1 cellular context compared by ENCODE assay signal in the genomic region with DNA sequence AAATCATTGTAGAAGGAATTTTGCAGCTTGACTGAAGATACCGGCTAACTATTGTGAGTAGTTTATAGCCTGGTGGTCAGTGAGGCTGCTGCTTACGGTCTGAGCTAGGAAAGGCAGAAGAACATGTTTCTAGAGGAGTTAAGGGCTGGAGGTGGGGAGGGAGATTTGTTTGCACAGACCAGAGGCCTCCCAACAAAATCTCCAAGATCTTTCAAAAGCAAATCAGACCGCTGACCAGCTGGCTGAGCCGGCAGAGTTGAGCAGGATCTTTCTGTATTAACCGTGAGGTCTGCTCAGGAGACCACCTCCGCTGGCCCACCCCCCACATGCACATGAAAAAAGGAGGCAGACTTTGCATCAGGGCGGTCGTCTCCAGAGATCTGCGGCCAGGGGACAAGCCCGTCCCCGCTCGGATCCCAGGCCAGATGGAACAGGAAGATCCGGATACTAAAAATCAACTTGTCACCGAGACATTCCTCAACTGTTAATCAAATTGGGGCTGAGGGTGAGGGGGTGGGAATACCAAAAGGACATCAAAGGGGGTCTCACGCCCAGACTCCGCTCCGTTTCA.
TF ChIP-seq lines count a peak whose summit lies in the region.

No MANE protein-coding gene starts in this region.

TF ChIP-seq in GM23338, 12 proteins besides CTCF, POLR2A, EP300 and RAD21 (continued from another document):
- TF ChIP-seq, protein P1, sequence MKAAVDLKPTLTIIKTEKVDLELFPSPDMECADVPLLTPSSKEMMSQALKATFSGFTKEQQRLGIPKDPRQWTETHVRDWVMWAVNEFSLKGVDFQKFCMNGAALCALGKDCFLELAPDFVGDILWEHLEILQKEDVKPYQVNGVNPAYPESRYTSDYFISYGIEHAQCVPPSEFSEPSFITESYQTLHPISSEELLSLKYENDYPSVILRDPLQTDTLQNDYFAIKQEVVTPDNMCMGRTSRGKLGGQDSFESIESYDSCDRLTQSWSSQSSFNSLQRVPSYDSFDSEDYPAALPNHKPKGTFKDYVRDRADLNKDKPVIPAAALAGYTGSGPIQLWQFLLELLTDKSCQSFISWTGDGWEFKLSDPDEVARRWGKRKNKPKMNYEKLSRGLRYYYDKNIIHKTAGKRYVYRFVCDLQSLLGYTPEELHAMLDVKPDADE (IDR thresholded peaks at IDR 0.05): no peak
- no peak for TF ChIP-seq NANOG (IDR thresholded peaks at IDR 0.05; ENCODE audit: borderline replicate concordance)
- TF ChIP-seq JUNB (IDR thresholded peaks at IDR 0.05; ENCODE audit: unreplicated experiment): no peak
